Comparison of ENCODE assay signal across 15 cellular contexts in genomic region chr17:74085434-74085833, GRCh38.
DNase-seq lines count a peak whose midpoint lies in the region; TF ChIP-seq lines count a peak whose summit lies in the region.
"Had no signal": no experiment of that assay in that cellular context is flagged by ENCODE, and none has a peak within 500 bp of the region (broad histone marks: within the 10 kb centered on the region; RNA-seq: fewer than 3 reads in every experiment).

No MANE protein-coding gene starts in this region.

- H4K20me1 ChIP-seq in smooth muscle cell (ENCODE audit: low read depth) = no peaks in the 10 kb centered on the region

- H3K27ac ChIP-seq in brain microvascular endothelial cell = no peak overlapping the region
- no peak overlapping the region for H3K27ac ChIP-seq in smooth muscle cell (ENCODE audit: low read depth)
- H3K27ac ChIP-seq: heart right ventricle, testis had no signal

- no peaks in the 10 kb centered on the region for H3K9me3 ChIP-seq in smooth muscle cell (replicated peaks; ENCODE audit: low read depth)
- H3K9me3 ChIP-seq: testis had no signal

- no peaks in the 10 kb centered on the region for H3F3A ChIP-seq in smooth muscle cell (ENCODE audit: low read depth)

- intact Hi-C loops in activated CD4-positive, alpha-beta memory T cell treated with anti-CD3 and anti-CD28 coated beads for 36 hours (cut with micrococcal nuclease) = no loop called here

- H3K36me3 Mint-ChIP-seq in activated CD4-positive, alpha-beta memory T cell treated with anti-CD3 and anti-CD28 coated beads for 36 hours = no peaks in the 10 kb centered on the region
- H3K36me3 Mint-ChIP-seq in activated CD4-positive, alpha-beta memory T cell treated with anti-CD3 and anti-CD28 coated beads, Interleukin-2, amount 10 ng/mL, durations not matched to agents 7 days and 5 days (ENCODE audit: low read depth) = no peaks in the 10 kb centered on the region

- H3K27ac Mint-ChIP-seq in activated CD4-positive, alpha-beta memory T cell treated with anti-CD3 and anti-CD28 coated beads for 36 hours = no peak overlapping the region
- no peak overlapping the region for H3K27ac Mint-ChIP-seq in activated CD4-positive, alpha-beta memory T cell treated with anti-CD3 and anti-CD28 coated beads, Interleukin-2, amount 10 ng/mL, durations not matched to agents 7 days and 5 days
- H3K27ac Mint-ChIP-seq: T-helper 1 cell treated with Interleukin-12 subunit alpha and Interleukin-12 subunit beta and Interleukin-4 antibody, amounts not matched to agents 30 μg/mL and 1 μg/mL, for 36 hours had no signal

- POLR2A ChIA-PET in activated CD4-positive, alpha-beta memory T cell treated with anti-CD3 and anti-CD28 coated beads for 36 hours (lab: Charles Lee) = no interaction called here
- POLR2A ChIA-PET in activated CD4-positive, alpha-beta memory T cell treated with anti-CD3 and anti-CD28 coated beads, Interleukin-2, amount 10 ng/mL, durations not matched to agents 7 days and 5 days (lab: Charles Lee) = no interaction called here

- H3K9ac ChIP-seq in smooth muscle cell (ENCODE audit: low read depth) = no peak overlapping the region

- no peak overlapping the region for H3K4me3 Mint-ChIP-seq in activated CD4-positive, alpha-beta memory T cell treated with anti-CD3 and anti-CD28 coated beads for 36 hours
- H3K4me3 Mint-ChIP-seq in activated CD4-positive, alpha-beta memory T cell treated with anti-CD3 and anti-CD28 coated beads, Interleukin-2, amount 10 ng/mL, durations not matched to agents 7 days and 5 days = no peak overlapping the region
- H3K4me3 Mint-ChIP-seq: T-helper 1 cell treated with Interleukin-12 subunit alpha and Interleukin-12 subunit beta and Interleukin-4 antibody, amounts not matched to agents 30 μg/mL and 1 μg/mL, for 36 hours had no signal

- no peak overlapping the region for H3K4me2 ChIP-seq in smooth muscle cell

- H3K27me3 Mint-ChIP-seq in activated CD4-positive, alpha-beta memory T cell treated with anti-CD3 and anti-CD28 coated beads for 36 hours = peaks cover 10% of the 10 kb centered on the region
- H3K27me3 Mint-ChIP-seq in activated CD4-positive, alpha-beta memory T cell treated with anti-CD3 and anti-CD28 coated beads, Interleukin-2, amount 10 ng/mL, durations not matched to agents 7 days and 5 days = peaks cover 11% of the 10 kb centered on the region

- DNase-seq in activated CD4-positive, alpha-beta memory T cell treated with anti-CD3 and anti-CD28 coated beads for 36 hours = peak; percentile 16
- no peak for DNase-seq in activated CD4-positive, alpha-beta memory T cell treated with anti-CD3 and anti-CD28 coated beads, Interleukin-2, amount 10 ng/mL, durations not matched to agents 7 days and 5 days
- DNase-seq in LNCaP clone FGC (ENCODE audit: low read depth) (no peak), brain microvascular endothelial cell (no peak), smooth muscle cell (lab: John Stamatoyannopoulos, UW; ENCODE audit: unreplicated experiment) (no peak), glomerular visceral epithelial cell (ENCODE audit: extremely low spot score) (no peak), EL (no peak)
- DNase-seq in stimulated activated CD8-positive, alpha-beta memory T cell treated with anti-CD3 and anti-CD28 coated beads, Interleukin-4, amount 100 ng/mL, for 48 hours = no peak
- DNase-seq: amniotic stem cell; effector memory CD4-positive, alpha-beta T cell; heart right ventricle; MV-4-11; NK-92 treated with Interleukin-12 subunit alpha and Interleukin-12 subunit beta, amount 100 ng/mL, for 24 hours; testis had no signal

- no peaks in the 10 kb centered on the region for H3K4me1 Mint-ChIP-seq in activated CD4-positive, alpha-beta memory T cell treated with anti-CD3 and anti-CD28 coated beads for 36 hours (ENCODE audit: low read depth)
- H3K4me1 Mint-ChIP-seq in activated CD4-positive, alpha-beta memory T cell treated with anti-CD3 and anti-CD28 coated beads, Interleukin-2, amount 10 ng/mL, durations not matched to agents 7 days and 5 days = no peaks in the 10 kb centered on the region

- TF ChIP-seq CTCF in LNCaP clone FGC (IDR thresholded peaks at IDR 0.05; ENCODE audit: control insufficient read depth, extremely low read depth, insufficient read depth) (peak; percentile 34; the same call in 1 of the 2 replicates), brain microvascular endothelial cell (IDR thresholded peaks at IDR 0.05; ENCODE audit: low read depth, low read length, missing control alignments) (peak; percentile 25), smooth muscle cell (IDR thresholded peaks at IDR 0.05; ENCODE audit: borderline replicate concordance, insufficient read depth, poor library complexity, severe bottlenecking) (peak; percentile 19)

- H3K79me2 ChIP-seq in smooth muscle cell (ENCODE audit: low read depth) = no peaks in the 10 kb centered on the region

- CTCF ChIA-PET in activated CD4-positive, alpha-beta memory T cell treated with anti-CD3 and anti-CD28 coated beads for 36 hours (lab: Charles Lee) = interaction anchor here (1.0 kb wide), 1 partner anchor 27 kb away, joined by 4 read pairs; no protein-coding TSS in a partner anchor
- CTCF ChIA-PET in activated CD4-positive, alpha-beta memory T cell treated with anti-CD3 and anti-CD28 coated beads, Interleukin-2, amount 10 ng/mL, durations not matched to agents 7 days and 5 days (lab: Charles Lee) = interaction anchor here (1.3 to 2.1 kb wide), 2 partner anchors 105 to 117 kb away, joined by 3 to 4 read pairs; no protein-coding TSS in a partner anchor

- no peak overlapping the region for H2AFZ ChIP-seq in smooth muscle cell (ENCODE audit: low read depth)

- peaks cover 13% of the 10 kb centered on the region for H3K9me3 Mint-ChIP-seq in activated CD4-positive, alpha-beta memory T cell treated with anti-CD3 and anti-CD28 coated beads for 36 hours
- peaks cover 4% of the 10 kb centered on the region for H3K9me3 Mint-ChIP-seq in activated CD4-positive, alpha-beta memory T cell treated with anti-CD3 and anti-CD28 coated beads, Interleukin-2, amount 10 ng/mL, durations not matched to agents 7 days and 5 days

- H3K4me1 ChIP-seq in smooth muscle cell (ENCODE audit: low read depth) = no peaks in the 10 kb centered on the region
- H3K4me1 ChIP-seq: heart right ventricle, testis had no signal

- in situ Hi-C loops in brain microvascular endothelial cell (cut with HindIII; ENCODE audit: low pct_ligation_motif_present, low sequenced_read_pairs) = no loop called here

- no peak overlapping the region for H3K4me3 ChIP-seq in LNCaP clone FGC (ENCODE audit: low read depth, low read length)
- H3K4me3 ChIP-seq in brain microvascular endothelial cell (ENCODE audit: low read depth, low read length) = no peak overlapping the region
- H3K4me3 ChIP-seq in smooth muscle cell = no peak overlapping the region
- H3K4me3 ChIP-seq: heart right ventricle, testis had no signal

- no peaks in the 10 kb centered on the region for H3K36me3 ChIP-seq in brain microvascular endothelial cell (replicated peaks)
- H3K36me3 ChIP-seq in smooth muscle cell (ENCODE audit: low read depth) = no peaks in the 10 kb centered on the region
- H3K36me3 ChIP-seq: heart right ventricle had no signal

- H3K27me3 ChIP-seq in brain microvascular endothelial cell (replicated peaks) (no peaks in the 10 kb centered on the region), smooth muscle cell (ENCODE audit: low read depth) (peaks cover 8% of the 10 kb centered on the region)
- H3K27me3 ChIP-seq: testis had no signal

- WGBS in smooth muscle cell (ENCODE audit: low lambda C conversion rate) = 61% methylated on average over 3 of the region's 3 CpGs
